Comparison of ENCODE assay signal across 8 cellular contexts in genomic region chr16:67192781-67193260, GRCh38. TPM values are rescaled to one million over a fixed set of nuclear protein-coding genes. Genes with fewer than 3 reads are reported as not detected.
DNase-seq lines count a peak whose midpoint lies in the region; ATAC-seq and TF ChIP-seq lines count a peak whose summit lies in the region.

No MANE protein-coding gene starts in this region.

- H3K4me3 ChIP-seq in breast epithelium = peak overlapping the region; percentile 85 to 94 (median 93)

- ATAC-seq in HG03196 (IDR thresholded peaks at IDR 0.05; ENCODE audit: unreplicated experiment) = peak; percentile 10

- peak overlapping the region; percentile 86 for H3K27ac Mint-ChIP-seq in mesothelial cell of epicardium

- H3K27ac ChIP-seq in 22Rv1 = peak overlapping the region; percentile 73
- peak overlapping the region in 1 of 2 donors; percentile 69 for H3K27ac ChIP-seq in breast epithelium

- DNase-seq in breast epithelium (ENCODE audit: low spot score in 2 of 2) (no peak), mesothelial cell of epicardium (ENCODE audit: low spot score in 2 of 2, unreplicated experiment in 2 of 2) (no peak), NCI-H1105 (lab: John Stamatoyannopoulos, UW) (no peak), DMS 273 treated with DMSO at 0.1 percent for 48 hours (lab: John Stamatoyannopoulos, UW) (no peak), NCI-H526 (lab: John Stamatoyannopoulos, UW) (no peak)
- DNase-seq in stimulated activated CD4-positive, alpha-beta T cell treated with anti-CD3 and anti-CD28 coated beads, Interleukin-4, amount 100 ng/mL, for 1 hour = no peak

- no peak for TF ChIP-seq POLR2A in breast epithelium (IDR thresholded peaks at IDR 0.05)

- no peaks in the 10 kb centered on the region for H3K27me3 Mint-ChIP-seq in mesothelial cell of epicardium (ENCODE audit: low read depth)

- H3K9me3 ChIP-seq in breast epithelium = no peaks in the 10 kb centered on the region

- peaks cover 5 to 17% of the 10 kb centered on the region in 2 donors for H3K4me1 ChIP-seq in breast epithelium

- no peaks in the 10 kb centered on the region for H3K27me3 ChIP-seq in breast epithelium

- peaks cover 19% of the 10 kb centered on the region for H3K4me1 Mint-ChIP-seq in mesothelial cell of epicardium

- H3K36me3 Mint-ChIP-seq in mesothelial cell of epicardium = peaks cover 16% of the 10 kb centered on the region

- H3K4me3 Mint-ChIP-seq in mesothelial cell of epicardium = peak overlapping the region; percentile 84

- intact Hi-C loops in breast epithelium (cut with DNase I; ENCODE audit: low total_unique reads) = no loop called here

- H3K36me3 ChIP-seq in breast epithelium = no peaks in the 10 kb centered on the region

- no peak for TF ChIP-seq CTCF in 22Rv1 (IDR thresholded peaks at IDR 0.05)
- TF ChIP-seq CTCF in breast epithelium (IDR thresholded peaks at IDR 0.05) = no peak
- TF ChIP-seq CTCF in mesothelial cell of epicardium (IDR thresholded peaks at IDR 0.05; ENCODE audit: unreplicated experiment) = no peak

- no peaks in the 10 kb centered on the region for H3K9me3 Mint-ChIP-seq in mesothelial cell of epicardium

RNA-seq across cellular contexts. Expression of gene E2F4, which starts 0.9 kb away (rescaled TPM):
- total RNA-seq in breast epithelium (10 to 100 TPM; 74.1 to 86.9 (median 76.1) TPM), mesothelial cell of epicardium (78.3 to 80.2 TPM (median 79.5 TPM) in 3 replicates)

RNA-seq across cellular contexts. Expression of gene EXOC3L1, which starts 2.9 kb away (rescaled TPM):
- 1 to 10 TPM; 1.1 to 3.6 (median 2.2) TPM for total RNA-seq in breast epithelium
- 0.23 to 0.40 TPM in 2 of 3 replicates, not detected in the other for total RNA-seq in mesothelial cell of epicardium

RNA-seq across cellular contexts. Expression of gene ELMO3, which starts 6.1 kb away (rescaled TPM):
- total RNA-seq in breast epithelium (10 to 100 TPM in 2 of 3 donors, 1 to 10 TPM in 1; 1.1 to 35.0 (median 19.7) TPM), mesothelial cell of epicardium (9.3 to 10.0 TPM (median 9.7 TPM) in 3 replicates)

RNA-seq across cellular contexts. Expression of gene MATCAP1, which starts 9.1 kb away (rescaled TPM):
- total RNA-seq in breast epithelium (10 to 100 TPM; 10.9 to 13.4 (median 11.6) TPM), mesothelial cell of epicardium (121 to 131 TPM (median 129 TPM) in 3 replicates)

RNA-seq across cellular contexts. Expression of gene NOL3, which starts 22.5 kb away (rescaled TPM):
- total RNA-seq in breast epithelium = 10 to 100 TPM; 39.7 to 87.7 (median 45.9) TPM
- total RNA-seq in mesothelial cell of epicardium = 14.0 to 15.5 TPM (median 14.2 TPM) in 3 replicates
